Comparison of ENCODE assay signal across 8 cellular contexts in genomic region chr4:133147922-133148689, GRCh38. TPM values are rescaled to one million over a fixed set of nuclear protein-coding genes. Genes with fewer than 3 reads are reported as not detected.
DNase-seq lines count a peak whose midpoint lies in the region; ATAC-seq and TF ChIP-seq lines count a peak whose summit lies in the region.

No MANE protein-coding gene starts in this region.

- no peaks in the 10 kb centered on the region for H3K9me3 Mint-ChIP-seq in activated T-cell treated with anti-CD3 and anti-CD28 coated beads, Interleukin-2, amount 50 U/mL, for 72 hours
- no peaks in the 10 kb centered on the region for H3K9me3 Mint-ChIP-seq in activated T-cell treated with anti-CD3 and anti-CD28 coated beads, Interleukin-2, amount 50 U/mL, for 24 hours
- no peaks in the 10 kb centered on the region for H3K9me3 Mint-ChIP-seq in activated CD4-positive, alpha-beta memory T cell treated with anti-CD3 and anti-CD28 coated beads, Interleukin-2, amount 10 ng/mL, durations not matched to agents 7 days and 5 days

- H3K27me3 ChIP-seq in WERI-Rb-1 (ENCODE audit: insufficient read depth, low read depth, severe bottlenecking) (peaks cover 25% of the 10 kb centered on the region), right cardiac atrium (ENCODE audit: control insufficient read depth, insufficient read depth) (no peaks in the 10 kb centered on the region)

- peaks cover 28% of the 10 kb centered on the region for H3K4me1 Mint-ChIP-seq in activated T-cell treated with anti-CD3 and anti-CD28 coated beads, Interleukin-2, amount 50 U/mL, for 72 hours (ENCODE audit: low read depth)
- H3K4me1 Mint-ChIP-seq in activated T-cell treated with anti-CD3 and anti-CD28 coated beads, Interleukin-2, amount 50 U/mL, for 24 hours (ENCODE audit: low read depth) = peaks cover 22% of the 10 kb centered on the region
- peaks cover 20% of the 10 kb centered on the region for H3K4me1 Mint-ChIP-seq in activated CD4-positive, alpha-beta memory T cell treated with anti-CD3 and anti-CD28 coated beads, Interleukin-2, amount 10 ng/mL, durations not matched to agents 7 days and 5 days

- TF ChIP-seq CTCF in WERI-Rb-1 (IDR thresholded peaks at IDR 0.05; ENCODE audit: low read depth, low read length) (peak; percentile 51), retinal pigment epithelial cell (conservative IDR thresholded peaks at IDR 0.05; ENCODE audit: low read depth, low read length) (peak; percentile 27)

- H3K4me1 ChIP-seq in right cardiac atrium (ENCODE audit: control insufficient read depth, insufficient read depth, low read length) = no peaks in the 10 kb centered on the region

- POLR2A ChIA-PET in activated CD4-positive, alpha-beta memory T cell treated with anti-CD3 and anti-CD28 coated beads, Interleukin-2, amount 10 ng/mL, durations not matched to agents 7 days and 5 days (lab: Charles Lee) = no interaction called here

- peaks cover 65% of the 10 kb centered on the region for H3K27me3 Mint-ChIP-seq in activated T-cell treated with anti-CD3 and anti-CD28 coated beads, Interleukin-2, amount 50 U/mL, for 72 hours (ENCODE audit: low read depth)
- H3K27me3 Mint-ChIP-seq in activated T-cell treated with anti-CD3 and anti-CD28 coated beads, Interleukin-2, amount 50 U/mL, for 24 hours = peaks cover 81% of the 10 kb centered on the region
- H3K27me3 Mint-ChIP-seq in activated CD4-positive, alpha-beta memory T cell treated with anti-CD3 and anti-CD28 coated beads, Interleukin-2, amount 10 ng/mL, durations not matched to agents 7 days and 5 days = peaks cover 66% of the 10 kb centered on the region

- intact Hi-C loops in right cardiac atrium (cut with DNase I) = no loop called here

- H3K27ac Mint-ChIP-seq in activated T-cell treated with anti-CD3 and anti-CD28 coated beads, Interleukin-2, amount 50 U/mL, for 72 hours = peak overlapping the region; percentile 16
- no peak overlapping the region for H3K27ac Mint-ChIP-seq in activated T-cell treated with anti-CD3 and anti-CD28 coated beads, Interleukin-2, amount 50 U/mL, for 24 hours
- H3K27ac Mint-ChIP-seq in activated CD4-positive, alpha-beta memory T cell treated with anti-CD3 and anti-CD28 coated beads, Interleukin-2, amount 10 ng/mL, durations not matched to agents 7 days and 5 days = no peak overlapping the region

- H3K4me3 ChIP-seq in WERI-Rb-1 (ENCODE audit: low read depth, low read length) (peak overlapping the region; percentile 66), right cardiac atrium (ENCODE audit: low read length) (peak overlapping the region; percentile 53), retinal pigment epithelial cell (ENCODE audit: low read length) (peak overlapping the region; percentile 73)

- CTCF ChIA-PET in activated CD4-positive, alpha-beta memory T cell treated with anti-CD3 and anti-CD28 coated beads, Interleukin-2, amount 10 ng/mL, durations not matched to agents 7 days and 5 days (lab: Charles Lee) = no interaction called here

- 1% methylated on average over 54 of the region's 54 CpGs for WGBS in right cardiac atrium

- no peak for DNase-seq in activated T-cell treated with anti-CD3 and anti-CD28 coated beads, Interleukin-2, amount 50 U/mL, for 72 hours
- no peak for DNase-seq in activated T-cell treated with anti-CD3 and anti-CD28 coated beads, Interleukin-2, amount 50 U/mL, for 24 hours
- peak; percentile 65 for DNase-seq in WERI-Rb-1
- DNase-seq in right cardiac atrium = peak; percentile 26 to 73 (median 52)
- no peak for DNase-seq in retinal pigment epithelial cell (ENCODE audit: low read depth)
- DNase-seq in dedifferentiated amniotic fluid mesenchymal stem cell (ENCODE audit: extremely low spot score) = no peak
- DNase-seq in activated CD4-positive, alpha-beta memory T cell treated with anti-CD3 and anti-CD28 coated beads, Interleukin-2, amount 10 ng/mL, durations not matched to agents 7 days and 5 days = no peak

- H3K9me3 ChIP-seq in WERI-Rb-1 (ENCODE audit: severe bottlenecking) (no peaks in the 10 kb centered on the region), right cardiac atrium (ENCODE audit: control insufficient read depth, low read length) (no peaks in the 10 kb centered on the region)

- H3K36me3 ChIP-seq in WERI-Rb-1 = no peaks in the 10 kb centered on the region

- peaks cover 5 to 10% of the 10 kb centered on the region in 2 donors for H3K36me3 Mint-ChIP-seq in activated T-cell treated with anti-CD3 and anti-CD28 coated beads, Interleukin-2, amount 50 U/mL, for 72 hours (ENCODE audit: insufficient read depth in 2 of 2)
- H3K36me3 Mint-ChIP-seq in activated T-cell treated with anti-CD3 and anti-CD28 coated beads, Interleukin-2, amount 50 U/mL, for 24 hours (ENCODE audit: low read depth) = no peaks in the 10 kb centered on the region
- H3K36me3 Mint-ChIP-seq in activated CD4-positive, alpha-beta memory T cell treated with anti-CD3 and anti-CD28 coated beads, Interleukin-2, amount 10 ng/mL, durations not matched to agents 7 days and 5 days (ENCODE audit: low read depth) = peaks cover 16% of the 10 kb centered on the region

- ATAC-seq in activated T-cell treated with anti-CD3 and anti-CD28 coated beads, Interleukin-2, amount 50 U/mL, for 72 hours (replicated peaks in 1 of 2) = no peak
- ATAC-seq in right cardiac atrium (peak; percentile 39 to 63), GM18861 (IDR thresholded peaks at IDR 0.05; ENCODE audit: unreplicated experiment) (no peak)

- H3K27ac ChIP-seq in WERI-Rb-1 = no peak overlapping the region
- no peak overlapping the region for H3K27ac ChIP-seq in right cardiac atrium (ENCODE audit: low read length)

- H3K4me3 Mint-ChIP-seq in activated T-cell treated with anti-CD3 and anti-CD28 coated beads, Interleukin-2, amount 50 U/mL, for 72 hours = peak overlapping the region; percentile 85 to 86
- no peak overlapping the region for H3K4me3 Mint-ChIP-seq in activated T-cell treated with anti-CD3 and anti-CD28 coated beads, Interleukin-2, amount 50 U/mL, for 24 hours
- H3K4me3 Mint-ChIP-seq in activated CD4-positive, alpha-beta memory T cell treated with anti-CD3 and anti-CD28 coated beads, Interleukin-2, amount 10 ng/mL, durations not matched to agents 7 days and 5 days = no peak overlapping the region

RNA-seq across cellular contexts. Expression of gene PCDH10, which starts 1.0 kb away (rescaled TPM):
- not detected for total RNA-seq in activated T-cell treated with anti-CD3 and anti-CD28 coated beads, Interleukin-2, amount 50 U/mL, for 72 hours
- 1 to 10 TPM; 1.1 to 2.7 (median 1.4) TPM for total RNA-seq in right cardiac atrium
- 0.63 TPM for polyA plus RNA-seq in right cardiac atrium
- total RNA-seq in activated CD4-positive, alpha-beta memory T cell treated with anti-CD3 and anti-CD28 coated beads, Interleukin-2, amount 10 ng/mL, durations not matched to agents 7 days and 5 days = not detected

Comparison
In these comparisons a context has a peak if more than half of its experiments do, and no peak if none do; other contexts are left out.
1. H3K4me3 Mint-ChIP-seq: peak in activated T-cell treated with anti-CD3 and anti-CD28 coated beads, Interleukin-2, amount 50 U/mL, for 72 hours (2 of 2); none in activated T-cell treated with anti-CD3 and anti-CD28 coated beads, Interleukin-2, amount 50 U/mL, for 24 hours (single experiment) and activated CD4-positive, alpha-beta memory T cell treated with anti-CD3 and anti-CD28 coated beads, Interleukin-2, amount 10 ng/mL, durations not matched to agents 7 days and 5 days (single experiment).
2. ATAC-seq: peak in right cardiac atrium (2 of 2); none in activated T-cell treated with anti-CD3 and anti-CD28 coated beads, Interleukin-2, amount 50 U/mL, for 72 hours (0 of 2) and GM18861 (single experiment).
3. DNase-seq: peak in WERI-Rb-1 (single experiment) and right cardiac atrium (3 of 3); none in activated T-cell treated with anti-CD3 and anti-CD28 coated beads, Interleukin-2, amount 50 U/mL, for 72 hours (0 of 2), activated T-cell treated with anti-CD3 and anti-CD28 coated beads, Interleukin-2, amount 50 U/mL, for 24 hours (single experiment), retinal pigment epithelial cell (single experiment), dedifferentiated amniotic fluid mesenchymal stem cell (single experiment) and activated CD4-positive, alpha-beta memory T cell treated with anti-CD3 and anti-CD28 coated beads, Interleukin-2, amount 10 ng/mL, durations not matched to agents 7 days and 5 days (single experiment).
4. Peak in every context shown above with its lines, with median percentiles within 50 percentile points of each other: H3K4me3 ChIP-seq.